ENCODE assay signal across 4 cellular contexts in the genomic region with DNA sequence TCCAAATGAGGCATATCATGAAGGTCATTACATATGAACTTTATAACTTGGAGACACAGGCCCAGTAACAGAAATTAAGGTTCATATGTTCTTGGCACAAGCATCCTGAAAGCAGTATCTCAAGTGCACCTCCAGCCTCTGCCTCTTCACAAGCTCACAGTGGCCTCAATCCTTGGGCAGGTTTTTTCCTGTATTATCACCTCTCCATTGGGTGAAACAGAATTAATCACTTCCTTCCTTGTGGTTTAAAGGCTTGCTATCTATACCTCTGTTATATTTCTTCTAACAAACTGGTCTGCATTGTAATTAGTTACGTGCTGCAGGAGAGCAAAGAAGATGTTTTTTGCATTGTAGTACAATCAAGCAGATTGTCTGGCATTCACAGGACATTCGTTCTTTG.
DNase-seq lines count a peak whose midpoint lies in the region; ATAC-seq and TF ChIP-seq lines count a peak whose summit lies in the region.
"Not testable (repeated sequence)": the region's sequence is repeated elsewhere in the genome, so short reads cannot be mapped to it uniquely, and the experiment has no call there.

No MANE protein-coding gene starts in this region.

- H3K27me3 ChIP-seq in foreskin keratinocyte: not testable (repeated sequence)

- ATAC-seq in activated T-helper 17 cell treated with anti-CD3 and anti-CD28 coated beads, Interleukin-2, amount 50 U/mL, for 72 hours (replicated peaks): peak; percentile 24
- peak; percentile 71 for ATAC-seq in foreskin keratinocyte
- peak; percentile 51 for ATAC-seq in stimulated activated effector memory CD8-positive, alpha-beta T cell treated with anti-CD3 and anti-CD28 coated beads, Interleukin-12 subunit alpha, Interleukin-12 subunit beta, amount 100 ng/mL, for 72 hours
- ATAC-seq in stimulated activated naive CD8-positive, alpha-beta T cell treated with anti-CD3 and anti-CD28 coated beads, Interleukin-15, amount 100 ng/mL, for 72 hours: peak; percentile 9

- TF ChIP-seq CTCF in foreskin keratinocyte (conservative IDR thresholded peaks at IDR 0.05): not testable (repeated sequence)

- not testable (repeated sequence) for H3K4me1 Mint-ChIP-seq in activated T-helper 17 cell treated with anti-CD3 and anti-CD28 coated beads, Interleukin-2, amount 50 U/mL, for 72 hours; stimulated activated effector memory CD8-positive, alpha-beta T cell treated with anti-CD3 and anti-CD28 coated beads, Interleukin-12 subunit alpha, Interleukin-12 subunit beta, amount 100 ng/mL, for 72 hours; stimulated activated naive CD8-positive, alpha-beta T cell treated with anti-CD3 and anti-CD28 coated beads, Interleukin-15, amount 100 ng/mL, for 72 hours

- not testable (repeated sequence) for H3K27ac ChIP-seq in foreskin keratinocyte

- not testable (repeated sequence) for H3K27me3 Mint-ChIP-seq in activated T-helper 17 cell treated with anti-CD3 and anti-CD28 coated beads, Interleukin-2, amount 50 U/mL, for 72 hours; stimulated activated naive CD8-positive, alpha-beta T cell treated with anti-CD3 and anti-CD28 coated beads, Interleukin-15, amount 100 ng/mL, for 72 hours

- not testable (repeated sequence) for H3K4me1 ChIP-seq in foreskin keratinocyte

- not testable (repeated sequence) for H3K36me3 Mint-ChIP-seq in activated T-helper 17 cell treated with anti-CD3 and anti-CD28 coated beads, Interleukin-2, amount 50 U/mL, for 72 hours (ENCODE audit: low read depth); stimulated activated effector memory CD8-positive, alpha-beta T cell treated with anti-CD3 and anti-CD28 coated beads, Interleukin-12 subunit alpha, Interleukin-12 subunit beta, amount 100 ng/mL, for 72 hours

- H3K9me3 Mint-ChIP-seq in activated T-helper 17 cell treated with anti-CD3 and anti-CD28 coated beads, Interleukin-2, amount 50 U/mL, for 72 hours; stimulated activated effector memory CD8-positive, alpha-beta T cell treated with anti-CD3 and anti-CD28 coated beads, Interleukin-12 subunit alpha, Interleukin-12 subunit beta, amount 100 ng/mL, for 72 hours; stimulated activated naive CD8-positive, alpha-beta T cell treated with anti-CD3 and anti-CD28 coated beads, Interleukin-15, amount 100 ng/mL, for 72 hours: not testable (repeated sequence)

- H3K27ac Mint-ChIP-seq in activated T-helper 17 cell treated with anti-CD3 and anti-CD28 coated beads, Interleukin-2, amount 50 U/mL, for 72 hours; stimulated activated effector memory CD8-positive, alpha-beta T cell treated with anti-CD3 and anti-CD28 coated beads, Interleukin-12 subunit alpha, Interleukin-12 subunit beta, amount 100 ng/mL, for 72 hours; stimulated activated naive CD8-positive, alpha-beta T cell treated with anti-CD3 and anti-CD28 coated beads, Interleukin-15, amount 100 ng/mL, for 72 hours: not testable (repeated sequence)

- not testable (repeated sequence) for H3K4me3 Mint-ChIP-seq in activated T-helper 17 cell treated with anti-CD3 and anti-CD28 coated beads, Interleukin-2, amount 50 U/mL, for 72 hours; stimulated activated effector memory CD8-positive, alpha-beta T cell treated with anti-CD3 and anti-CD28 coated beads, Interleukin-12 subunit alpha, Interleukin-12 subunit beta, amount 100 ng/mL, for 72 hours; stimulated activated naive CD8-positive, alpha-beta T cell treated with anti-CD3 and anti-CD28 coated beads, Interleukin-15, amount 100 ng/mL, for 72 hours

- not testable (repeated sequence) for DNase-seq in foreskin keratinocyte; stimulated activated effector memory CD8-positive, alpha-beta T cell treated with anti-CD3 and anti-CD28 coated beads, Interleukin-12 subunit alpha, Interleukin-12 subunit beta, amount 100 ng/mL, for 72 hours (ENCODE audit: low spot score in 2 of 2); stimulated activated naive CD8-positive, alpha-beta T cell treated with anti-CD3 and anti-CD28 coated beads, Interleukin-15, amount 100 ng/mL, for 72 hours

Comparison
In these comparisons a context has a peak if more than half of its experiments do, and no peak if none do; other contexts are left out.
1. ATAC-seq: peak in every context shown above with its lines; median percentile 71 in foreskin keratinocyte; 51 in stimulated activated effector memory CD8-positive, alpha-beta T cell treated with anti-CD3 and anti-CD28 coated beads, Interleukin-12 subunit alpha, Interleukin-12 subunit beta, amount 100 ng/mL, for 72 hours; 24 in activated T-helper 17 cell treated with anti-CD3 and anti-CD28 coated beads, Interleukin-2, amount 50 U/mL, for 72 hours; 9 in stimulated activated naive CD8-positive, alpha-beta T cell treated with anti-CD3 and anti-CD28 coated beads, Interleukin-15, amount 100 ng/mL, for 72 hours.